2 cellular contexts compared by ENCODE assay signal in genomic region chr1:3119748-3120524, GRCh38.
A peak's percentile ranks its signal among the peaks of the same experiment; 100 is the strongest.
TF ChIP-seq lines count a peak whose summit lies in the region.

No MANE protein-coding gene starts in this region.

TF ChIP-seq in HEK293, 187 proteins besides CTCF, POLR2A, EP300 and RAD21:
- TF ChIP-seq ZNF341 (tag by site-specific recombination; IDR thresholded peaks at IDR 0.05; ENCODE audit: low read depth) = peak; percentile 47; the same call in 1 of the 2 replicates
- TF ChIP-seq ZNF274 (IDR thresholded peaks at IDR 0.05; ENCODE audit: low read length) = no peak
- TF ChIP-seq ZNF274 (tag by site-specific recombination; IDR thresholded peaks at IDR 0.05; ENCODE audit: borderline replicate concordance) = no peak
- TF ChIP-seq PRDM6 (tag by site-specific recombination; IDR thresholded peaks at IDR 0.05) = no peak
- no peak for TF ChIP-seq ZNF510 (tag by site-specific recombination; IDR thresholded peaks at IDR 0.05; ENCODE audit: insufficient replicate concordance)
TF ChIP-seq in HEK293: peak in this region for 1.

TF ChIP-seq in GM12891, 5 proteins besides CTCF, POLR2A, EP300 and RAD21:
- TF ChIP-seq TAF1 (IDR thresholded peaks at IDR 0.05; ENCODE audit: low read depth, low read length) (no peak), SPI1 (IDR thresholded peaks at IDR 0.05; ENCODE audit: low read depth, low read length) (no peak), PAX5 (IDR thresholded peaks at IDR 0.05; ENCODE audit: insufficient read depth, low read length, severe bottlenecking) (no peak), POU2F2 (IDR thresholded peaks at IDR 0.05; ENCODE audit: low read depth, low read length) (no peak), POLR2AphosphoS5 (IDR thresholded peaks at IDR 0.05; ENCODE audit: low read depth, low read length) (no peak)
